Comparison of ENCODE assay signal across 11 cellular contexts in genomic region chr17:76598004-76598439, GRCh38. TPM values are rescaled to one million over a fixed set of nuclear protein-coding genes. Genes with fewer than 3 reads are reported as not detected.
DNase-seq lines count a peak whose midpoint lies in the region; TF ChIP-seq lines count a peak whose summit lies in the region.
"Had no signal": no experiment of that assay in that cellular context is flagged by ENCODE, and none has a peak within 500 bp of the region (broad histone marks: within the 10 kb centered on the region; RNA-seq: fewer than 3 reads in every experiment).

No MANE protein-coding gene starts in this region.

- H3K27ac Mint-ChIP-seq in MCF 10A (ENCODE audit: low read depth, unreplicated experiment) (peak overlapping the region; percentile 16), nephron progenitor cell (no peak overlapping the region)
- H3K27ac Mint-ChIP-seq: activated CD4-positive, alpha-beta T cell treated with anti-CD3 and anti-CD28 coated beads, Interleukin-2, amount 10 ng/mL, durations not matched to agents 24 days and 14 days; stimulated activated naive B cell treated with anti-CD40 and anti-IgM and Interleukin-4, amounts not matched to agents 10 μg/mL and 1 μg/mL and 100 μg/mL, for 72 hours had no signal

- H3K14ac ChIP-seq in neuronal stem cell (ENCODE audit: low read length) = no peak overlapping the region

- H3K36me3 Mint-ChIP-seq in MCF 10A (ENCODE audit: insufficient read depth, unreplicated experiment) (peaks cover 5% of the 10 kb centered on the region), nephron progenitor cell (ENCODE audit: low read depth) (no peaks in the 10 kb centered on the region)
- H3K36me3 Mint-ChIP-seq: stimulated activated naive B cell treated with anti-CD40 and anti-IgM and Interleukin-4, amounts not matched to agents 10 μg/mL and 1 μg/mL and 100 μg/mL, for 72 hours had no signal

- no TSS peak for BruUV-seq in MCF 10A (replicated peaks; lab: Mats Ljungman, UMichigan)

- peaks cover 0 to 21% (median 0%) of the 10 kb centered on the region in 3 experiments for H3K27me3 ChIP-seq in neuronal stem cell (ENCODE audit: control insufficient read depth in 3 of 3, insufficient read depth in 3 of 3, low read depth in 1 of 3, low read length in 3 of 3)

- H3K27ac ChIP-seq in neuronal stem cell (replicated peaks; ENCODE audit: low read length) = no peak overlapping the region

- WGBS in neuronal stem cell (ENCODE audit: extremely low coverage in 2 of 2, insufficient read length in 2 of 2, insufficient replicate concordance in 1 of 2), 2 donors = no CpG with 5 or more reads among the region's 2 CpGs

- no peak overlapping the region for H2AK5ac ChIP-seq in neuronal stem cell (ENCODE audit: low read depth, low read length)

- H3K4me1 Mint-ChIP-seq in MCF 10A (ENCODE audit: insufficient read depth, unreplicated experiment) (peaks cover 19% of the 10 kb centered on the region), nephron progenitor cell (peaks cover 40% of the 10 kb centered on the region)

- no peak overlapping the region for H3K18ac ChIP-seq in neuronal stem cell (ENCODE audit: low read length)

- H2BK15ac ChIP-seq in neuronal stem cell (ENCODE audit: low read length) = no peak overlapping the region

- H3K23ac ChIP-seq in neuronal stem cell (ENCODE audit: low read depth, low read length, poor library complexity) = no peak overlapping the region

- DNase-seq in DMS53 treated with DMSO at 0.1 percent for 48 hours (lab: John Stamatoyannopoulos, UW; ENCODE audit: unreplicated experiment) = peak; percentile 79
- peak; percentile 54 for DNase-seq in NCI-H2171 (lab: John Stamatoyannopoulos, UW)
- no peak for DNase-seq in MCF 10A (ENCODE audit: unreplicated experiment)
- no peak for DNase-seq in neuronal stem cell (ENCODE audit: low spot score)
- no peak for DNase-seq in ureter (ENCODE audit: low spot score)
- DNase-seq in stimulated activated naive CD4-positive, alpha-beta T cell (lab: John Stamatoyannopoulos, UW) = no peak
- no peak for DNase-seq in A172 (ENCODE audit: low spot score)
- no peak for DNase-seq in nephron progenitor cell
- DNase-seq: activated CD4-positive, alpha-beta T cell treated with anti-CD3 and anti-CD28 coated beads, Interleukin-2, amount 10 ng/mL, durations not matched to agents 24 days and 14 days; small intestine; stimulated activated naive B cell treated with anti-CD40 and anti-IgM and Interleukin-4, amounts not matched to agents 10 μg/mL and 1 μg/mL and 100 μg/mL, for 72 hours had no signal

- no peaks in the 10 kb centered on the region for H3K4me1 ChIP-seq in neuronal stem cell (ENCODE audit: control insufficient read depth in 2 of 2, insufficient read depth in 1 of 2, low read depth in 1 of 2, low read length in 2 of 2)

- no peak overlapping the region for H3K4me2 ChIP-seq in neuronal stem cell (ENCODE audit: insufficient read depth, low read length, poor library complexity, severe bottlenecking)

- H2BK5ac ChIP-seq in neuronal stem cell (ENCODE audit: low read length) = no peak overlapping the region

- no peak overlapping the region for H3K4me3 ChIP-seq in neuronal stem cell (ENCODE audit: low read length in 2 of 2)

- POLR2A ChIA-PET in MCF 10A (lab: Yijun Ruan, JAX) = interaction anchor here (0.8 to 2.1 kb wide), 14 partner anchors 8 to 462 kb away, joined by 3 to 17 read pairs (median 4); no protein-coding TSS in a partner anchor

- TF ChIP-seq CTCF in MCF 10A (IDR thresholded peaks at IDR 0.05; ENCODE audit: unreplicated experiment) (no peak), nephron progenitor cell (IDR thresholded peaks at IDR 0.05) (no peak)

- H2BK12ac ChIP-seq in neuronal stem cell (ENCODE audit: low read length) = no peak overlapping the region

- peaks cover 0 to 2% of the 10 kb centered on the region in 2 donors for H3K9me3 ChIP-seq in neuronal stem cell (replicated peaks in 1 of 2; ENCODE audit: control insufficient read depth in 2 of 2, insufficient read depth in 1 of 2, low read depth in 1 of 2, low read length in 2 of 2)

- H2BK120ac ChIP-seq in neuronal stem cell (ENCODE audit: low read depth, low read length) = no peak overlapping the region

- H3K9ac ChIP-seq in neuronal stem cell (ENCODE audit: low read depth, low read length, poor library complexity) = no peak overlapping the region

- H3K36me3 ChIP-seq in neuronal stem cell (replicated peaks in 1 of 2; ENCODE audit: control insufficient read depth in 2 of 2, insufficient read depth in 2 of 2, low read length in 2 of 2) = no peaks in the 10 kb centered on the region

- no peak overlapping the region for H3K4ac ChIP-seq in neuronal stem cell (ENCODE audit: low read length)

- H3K9me3 Mint-ChIP-seq in MCF 10A (ENCODE audit: unreplicated experiment) (no peaks in the 10 kb centered on the region), nephron progenitor cell (peaks cover 5% of the 10 kb centered on the region)
- H3K9me3 Mint-ChIP-seq: stimulated activated naive B cell treated with anti-CD40 and anti-IgM and Interleukin-4, amounts not matched to agents 10 μg/mL and 1 μg/mL and 100 μg/mL, for 72 hours had no signal

- H2AFZ ChIP-seq in neuronal stem cell (ENCODE audit: low read length) = peak overlapping the region; percentile 22

- H4K91ac ChIP-seq in neuronal stem cell (ENCODE audit: low read depth, low read length, poor library complexity) = no peak overlapping the region

- no peak overlapping the region for H3K4me3 Mint-ChIP-seq in MCF 10A (ENCODE audit: unreplicated experiment)
- H3K4me3 Mint-ChIP-seq in nephron progenitor cell = no peak overlapping the region
- H3K4me3 Mint-ChIP-seq: activated CD4-positive, alpha-beta T cell treated with anti-CD3 and anti-CD28 coated beads, Interleukin-2, amount 10 ng/mL, durations not matched to agents 24 days and 14 days; stimulated activated naive B cell treated with anti-CD40 and anti-IgM and Interleukin-4, amounts not matched to agents 10 μg/mL and 1 μg/mL and 100 μg/mL, for 72 hours had no signal

- intact Hi-C loops in MCF 10A (cut with micrococcal nuclease) = no loop called here

- no peaks in the 10 kb centered on the region for H3K27me3 Mint-ChIP-seq in MCF 10A (ENCODE audit: insufficient read depth, unreplicated experiment)
- H3K27me3 Mint-ChIP-seq in nephron progenitor cell (ENCODE audit: low read depth, poor library complexity) = peaks cover 39% of the 10 kb centered on the region

- H4K8ac ChIP-seq in neuronal stem cell (ENCODE audit: low read depth, low read length) = no peak overlapping the region

- CTCF ChIA-PET in MCF 10A (lab: Yijun Ruan, JAX) = interaction anchor here (0.9 to 3.1 kb wide), 8 partner anchors 14 to 111 kb away, joined by 3 to 17 read pairs (median 5); a partner anchor contains a TSS

- H3K79me1 ChIP-seq in neuronal stem cell (ENCODE audit: low read depth, low read length) = no peaks in the 10 kb centered on the region

RNA-seq across cellular contexts. Expression of gene ST6GALNAC2, which starts 12.4 kb away (rescaled TPM):
- total RNA-seq in MCF 10A (2022) = 5.0 and 7.7 TPM in 2 replicates
- polyA plus RNA-seq in neuronal stem cell (2013, experiment 1 of 2) = 0.35 TPM
- polyA plus RNA-seq in neuronal stem cell (2013, experiment 2 of 2) = 0.50 TPM
- total RNA-seq in ureter = 28.7 TPM
- 5.1 and 6.8 TPM in 2 replicates for total RNA-seq in A172 (2014; rRNA removed; shearing (Covaris generic))
- total RNA-seq: activated CD4-positive, alpha-beta T cell treated with anti-CD3 and anti-CD28 coated beads, Interleukin-2, amount 10 ng/mL, durations not matched to agents 24 days and 14 days had no signal

RNA-seq across cellular contexts. Expression of gene ST6GALNAC1, which starts 45.5 kb away (rescaled TPM):
- total RNA-seq in MCF 10A (2022) = not detected in 2 replicates
- not detected for polyA plus RNA-seq in neuronal stem cell (2013, experiment 1 of 2)
- polyA plus RNA-seq in neuronal stem cell (2013, experiment 2 of 2) = not detected
- 11.3 TPM for total RNA-seq in ureter
- total RNA-seq in A172 (2014; rRNA removed; shearing (Covaris generic)) = not detected in 2 replicates

RNA-seq across cellular contexts. Expression of gene PRCD, which starts 58.2 kb away (rescaled TPM):
- not detected in 2 replicates for total RNA-seq in MCF 10A (2022)
- 1.4 TPM for polyA plus RNA-seq in neuronal stem cell (2013, experiment 1 of 2)
- polyA plus RNA-seq in neuronal stem cell (2013, experiment 2 of 2) = 1.2 TPM
- 11.5 TPM for total RNA-seq in ureter
- not detected in 2 replicates for total RNA-seq in A172 (2014; rRNA removed; shearing (Covaris generic))
- total RNA-seq: activated CD4-positive, alpha-beta T cell treated with anti-CD3 and anti-CD28 coated beads, Interleukin-2, amount 10 ng/mL, durations not matched to agents 24 days and 14 days had no signal

Comparison
In these comparisons a context has a peak if more than half of its experiments do, and no peak if none do; other contexts are left out.
1. DNase-seq: peak in DMS53 treated with DMSO at 0.1 percent for 48 hours (single experiment) and NCI-H2171 (single experiment); none in MCF 10A (single experiment), neuronal stem cell (single experiment), ureter (single experiment), stimulated activated naive CD4-positive, alpha-beta T cell (0 of 6), A172 (single experiment) and nephron progenitor cell (single experiment).
2. RNA of gene ST6GALNAC1, which starts 45.5 kb away (total RNA-seq): 11.3 TPM in ureter (single experiment); not detected in MCF 10A and not detected in A172; every median in the first group is over 10 times any median in the second.
3. RNA of gene PRCD, which starts 58.2 kb away (total RNA-seq): 11.5 TPM in ureter (single experiment); not detected in MCF 10A and not detected in A172; every median in the first group is over 10 times any median in the second.